Comparison of ENCODE assay signal across 9 cellular contexts in the genomic region with DNA sequence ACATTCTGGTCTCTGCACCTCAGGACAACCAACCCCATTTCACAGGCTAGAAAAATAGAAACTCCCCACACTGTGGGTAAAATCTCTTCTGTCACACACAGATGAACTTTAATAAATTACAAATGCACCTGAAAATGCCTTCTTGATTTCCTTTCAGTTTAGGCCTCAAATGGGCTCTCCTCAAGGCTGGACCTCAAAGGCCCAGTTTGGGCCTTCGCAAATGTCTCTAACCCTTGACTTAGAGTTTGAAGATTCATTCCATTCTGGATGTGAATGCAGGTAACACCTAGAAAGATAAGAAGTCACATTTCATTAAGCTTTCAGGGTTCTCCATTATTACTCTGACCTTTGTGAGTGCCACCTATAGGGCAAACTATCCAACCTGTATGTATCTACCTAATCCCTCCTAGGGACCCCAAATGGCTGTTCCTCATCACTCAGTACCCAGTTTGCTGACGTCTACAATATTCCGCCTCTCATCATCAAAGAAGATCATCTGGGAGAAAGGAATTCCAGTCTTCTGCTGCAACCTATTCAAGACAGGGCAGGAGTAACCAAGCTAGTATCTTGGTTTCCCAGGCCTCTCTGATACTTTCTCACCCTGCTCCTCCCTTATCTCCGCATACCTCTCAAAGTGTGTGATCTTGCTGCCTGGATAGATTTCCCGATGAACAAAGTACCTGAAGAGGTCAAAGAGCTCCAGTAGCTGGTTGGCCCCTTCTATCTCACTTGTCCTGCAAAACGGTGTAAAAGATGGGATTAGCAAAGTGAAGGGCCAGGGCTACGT. TPM values are rescaled to one million over a fixed set of nuclear protein-coding genes. Genes with fewer than 3 reads are reported as not detected.
DNase-seq lines count a peak whose midpoint lies in the region; ATAC-seq and TF ChIP-seq lines count a peak whose summit lies in the region.
"Had no signal": no experiment of that assay in that cellular context is flagged by ENCODE, and none has a peak within 500 bp of the region (broad histone marks: within the 10 kb centered on the region; RNA-seq: fewer than 3 reads in every experiment).

No MANE protein-coding gene starts in this region.

- peak overlapping the region; percentile 81 for H4K8ac ChIP-seq in trophoblast cell (ENCODE audit: low read depth, low read length)

- POLR2A ChIA-PET in GM10248 (lab: Yijun Ruan, JAX) = interaction anchor here (0.6 to 2.0 kb wide), 11 partner anchors 15 to 216 kb away, joined by 3 to 14 read pairs (median 4); a partner anchor contains a TSS

- no peak overlapping the region for H2BK12ac ChIP-seq in trophoblast cell (ENCODE audit: low read length)

- ATAC-seq in HG02885 (IDR thresholded peaks at IDR 0.05; ENCODE audit: poor library complexity, unreplicated experiment) = no peak
- ATAC-seq in GM21786 (IDR thresholded peaks at IDR 0.05; ENCODE audit: unreplicated experiment) = no peak

- peaks cover 31% of the 10 kb centered on the region for H3K4me1 ChIP-seq in DOHH2 (ENCODE audit: control insufficient read depth, low read length)
- no peaks in the 10 kb centered on the region for H3K4me1 ChIP-seq in SJCRH30
- H3K4me1 ChIP-seq in esophagus muscularis mucosa = peaks cover 26 to 56% (median 43%) of the 10 kb centered on the region in 4 donors
- peaks cover 0 to 2% of the 10 kb centered on the region in 2 experiments for H3K4me1 ChIP-seq in trophoblast cell (ENCODE audit: control insufficient read depth in 1 of 2, insufficient read depth in 2 of 2, low read length in 2 of 2)

- TF ChIP-seq POLR2A in esophagus muscularis mucosa (IDR thresholded peaks at IDR 0.05; ENCODE audit: low read depth) = no peak

- DNase-seq in SJCRH30 = no peak
- DNase-seq in esophagus muscularis mucosa (ENCODE audit: extremely low spot score) = no peak
- DNase-seq in trophoblast cell = no peak
- DNase-seq in COLO829 (ENCODE audit: low spot score) = no peak
- DNase-seq in GM10248 (ENCODE audit: extremely low spot score) = no peak

- TF ChIP-seq EP300 in esophagus muscularis mucosa (IDR thresholded peaks at IDR 0.05) = no peak

- H3K23ac ChIP-seq in trophoblast cell (ENCODE audit: low read length) = no peak overlapping the region

- CTCF ChIA-PET in GM10248 (lab: Yijun Ruan, JAX) = interaction anchor here (0.7 to 5.2 kb wide), 19 partner anchors 8 to 123 kb away, joined by 3 to 42 read pairs (median 5); a partner anchor contains a TSS

- peaks cover 35% of the 10 kb centered on the region for H3K79me2 ChIP-seq in DOHH2 (ENCODE audit: control insufficient read depth, low read length)
- H3K79me2 ChIP-seq in trophoblast cell (ENCODE audit: control insufficient read depth, insufficient read depth, low read length, poor library complexity) = peaks cover 3% of the 10 kb centered on the region

- peak overlapping the region; percentile 87 for H3K27ac ChIP-seq in DOHH2 (ENCODE audit: low read depth, low read length)
- peak overlapping the region; percentile 83; the same call in 1 of the 2 replicates for H3K27ac ChIP-seq in SJCRH30
- H3K27ac ChIP-seq in esophagus muscularis mucosa (replicated peaks in 1 of 4) = peak overlapping the region; percentile 92 to 99 (median 96)
- H3K27ac ChIP-seq in trophoblast cell (ENCODE audit: low read depth, low read length) = peak overlapping the region; percentile 5

- H3K9me3 ChIP-seq in DOHH2 (ENCODE audit: control insufficient read depth, insufficient read depth, low read length) = no peaks in the 10 kb centered on the region
- H3K9me3 ChIP-seq in SJCRH30 (replicated peaks) = no peaks in the 10 kb centered on the region
- no peaks in the 10 kb centered on the region for H3K9me3 ChIP-seq in esophagus muscularis mucosa
- no peaks in the 10 kb centered on the region for H3K9me3 ChIP-seq in trophoblast cell (ENCODE audit: insufficient read depth, low read depth, low read length)

- no peak overlapping the region for H2BK120ac ChIP-seq in trophoblast cell (ENCODE audit: insufficient read depth, low read length, poor library complexity)

- H3K36me3 ChIP-seq in DOHH2 (ENCODE audit: control insufficient read depth, low read length) = peaks cover 48% of the 10 kb centered on the region
- H3K36me3 ChIP-seq in SJCRH30 = peaks cover 4% of the 10 kb centered on the region
- H3K36me3 ChIP-seq in esophagus muscularis mucosa = peaks cover 11 to 45% (median 36%) of the 10 kb centered on the region in 4 donors
- peaks cover 14 to 28% of the 10 kb centered on the region in 2 experiments for H3K36me3 ChIP-seq in trophoblast cell (ENCODE audit: control insufficient read depth in 1 of 2, insufficient read depth in 2 of 2, low read length in 2 of 2)

- H3K27me3 ChIP-seq in DOHH2 (ENCODE audit: control insufficient read depth, low read length) (no peaks in the 10 kb centered on the region), SJCRH30 (no peaks in the 10 kb centered on the region), esophagus muscularis mucosa (peaks cover 0 to 6% (median 0%) of the 10 kb centered on the region in 4 donors), trophoblast cell (ENCODE audit: insufficient read depth, low read length) (no peaks in the 10 kb centered on the region)

- H3K79me1 ChIP-seq in trophoblast cell (ENCODE audit: low read length) = peaks cover 8% of the 10 kb centered on the region

- H3K18ac ChIP-seq in trophoblast cell (ENCODE audit: low read length) = no peak overlapping the region

- 92% methylated on average over 7 of the region's 7 CpGs for WGBS in esophagus muscularis mucosa
- no CpG with 5 or more reads among the region's 7 CpGs for WGBS in trophoblast cell (ENCODE audit: extremely low coverage, insufficient coverage, insufficient read length)

- H2AFZ ChIP-seq in trophoblast cell (ENCODE audit: insufficient read depth, low read length, poor library complexity) = no peak overlapping the region

- H4K20me1 ChIP-seq in DOHH2 (ENCODE audit: control insufficient read depth, insufficient read depth, low read depth, low read length) = no peaks in the 10 kb centered on the region

- intact Hi-C loops in esophagus muscularis mucosa (cut with DNase I) = loop anchor here (2.0 kb wide), 1 partner anchor 19 kb away; a partner anchor contains a TSS

- peak overlapping the region; percentile 22 for H4K12ac ChIP-seq in trophoblast cell (ENCODE audit: low read depth, low read length)

- no peak overlapping the region for H3K4ac ChIP-seq in trophoblast cell (ENCODE audit: low read depth, low read length)

- H3K4me3 ChIP-seq in DOHH2 (ENCODE audit: low read length) (peak overlapping the region; percentile 99), SJCRH30 (peak overlapping the region; percentile 71), esophagus muscularis mucosa (peak overlapping the region; percentile 75 to 97 (median 81)), trophoblast cell (ENCODE audit: low read depth, low read length) (no peak overlapping the region)

- peak overlapping the region; percentile 82 for H3K4me2 ChIP-seq in DOHH2 (ENCODE audit: low read length)
- H3K4me2 ChIP-seq in trophoblast cell (ENCODE audit: low read length) = peak overlapping the region; percentile 53

- TF ChIP-seq CTCF in DOHH2 (IDR thresholded peaks at IDR 0.05; ENCODE audit: low read depth, low read length, poor library complexity, severe bottlenecking) (peak; percentile 50), esophagus muscularis mucosa (IDR thresholded peaks at IDR 0.05) (no peak), GM10248 (IDR thresholded peaks at IDR 0.05; ENCODE audit: control extremely low read depth, extremely low read depth, low read depth, missing control alignments) (no peak)

- peaks cover 25% of the 10 kb centered on the region for H3F3A ChIP-seq in DOHH2 (ENCODE audit: control insufficient read depth, insufficient read depth)

- peak overlapping the region; percentile 26 for H4K91ac ChIP-seq in trophoblast cell (ENCODE audit: low read depth, low read length)

- no peak overlapping the region for H2BK5ac ChIP-seq in trophoblast cell (ENCODE audit: low read depth, low read length, poor library complexity)

- H3K14ac ChIP-seq in trophoblast cell (ENCODE audit: low read length) = no peak overlapping the region

- peak overlapping the region; percentile 1 for H3K9ac ChIP-seq in trophoblast cell (ENCODE audit: low read length)

- no peak overlapping the region for H2AK5ac ChIP-seq in trophoblast cell (ENCODE audit: low read length)

- no peaks in the 10 kb centered on the region for H3K9me2 ChIP-seq in DOHH2 (replicated peaks; ENCODE audit: control insufficient read depth, low read length)

RNA-seq across cellular contexts. Expression of a gene that starts 0.8 kb away (rescaled TPM):
- 21.5 and 29.1 TPM in 2 replicates for total RNA-seq in SJCRH30 (2014; rRNA removed; shearing (Covaris generic))
- total RNA-seq in esophagus muscularis mucosa = 100 to 1,000 TPM in 2 of 4 donors, 10 to 100 TPM in 2; 75.4 to 135 (median 94.9) TPM
- polyA plus RNA-seq in trophoblast cell (2013) = 27.7 and 29.0 TPM in 2 replicates

RNA-seq across cellular contexts. Expression of a gene that starts 1.8 kb away (rescaled TPM):
- 16.9 and 27.7 TPM in 2 replicates for total RNA-seq in SJCRH30 (2014; rRNA removed; shearing (Covaris generic))
- total RNA-seq in esophagus muscularis mucosa = 10 to 100 TPM; 11.1 to 17.5 (median 14.4) TPM
- 21.6 and 23.4 TPM in 2 replicates for polyA plus RNA-seq in trophoblast cell (2013)

RNA-seq across cellular contexts. Expression of a gene that starts 8.6 kb away (rescaled TPM):
- 0.13 and 0.18 TPM in 2 replicates for total RNA-seq in SJCRH30 (2014; rRNA removed; shearing (Covaris generic))
- total RNA-seq in esophagus muscularis mucosa = under 1 TPM in 2 of 4 donors, not detected in 2; 0.57 to 0.58 TPM
- polyA plus RNA-seq in trophoblast cell (2013) = 0.14 and 0.17 TPM in 2 replicates
- total RNA-seq: lung microvascular endothelial cell had no signal

RNA-seq across cellular contexts. Expression of a gene that starts 18.1 kb away (rescaled TPM):
- 296 and 300 TPM in 2 replicates for total RNA-seq in SJCRH30 (2014; rRNA removed; shearing (Covaris generic))
- 100 to 1,000 TPM; 117 to 152 (median 131) TPM for total RNA-seq in esophagus muscularis mucosa
- 290 and 306 TPM in 2 replicates for polyA plus RNA-seq in trophoblast cell (2013)

RNA-seq across cellular contexts. Expression of a gene that starts 18.7 kb away (rescaled TPM):
- 45.8 and 54.1 TPM in 2 replicates for total RNA-seq in SJCRH30 (2014; rRNA removed; shearing (Covaris generic))
- total RNA-seq in esophagus muscularis mucosa = 10 to 100 TPM; 43.1 to 53.4 (median 50.5) TPM
- polyA plus RNA-seq in trophoblast cell (2013) = 46.9 and 47.7 TPM in 2 replicates

Comparison
In these comparisons a context has a peak if more than half of its experiments do, and no peak if none do; other contexts are left out.
1. H3K27ac ChIP-seq: peak in every context shown above with its lines; median percentile 96 in esophagus muscularis mucosa; 87 in DOHH2; 83 in SJCRH30; 5 in trophoblast cell.